1 cellular context compared by ENCODE assay signal in the genomic region with DNA sequence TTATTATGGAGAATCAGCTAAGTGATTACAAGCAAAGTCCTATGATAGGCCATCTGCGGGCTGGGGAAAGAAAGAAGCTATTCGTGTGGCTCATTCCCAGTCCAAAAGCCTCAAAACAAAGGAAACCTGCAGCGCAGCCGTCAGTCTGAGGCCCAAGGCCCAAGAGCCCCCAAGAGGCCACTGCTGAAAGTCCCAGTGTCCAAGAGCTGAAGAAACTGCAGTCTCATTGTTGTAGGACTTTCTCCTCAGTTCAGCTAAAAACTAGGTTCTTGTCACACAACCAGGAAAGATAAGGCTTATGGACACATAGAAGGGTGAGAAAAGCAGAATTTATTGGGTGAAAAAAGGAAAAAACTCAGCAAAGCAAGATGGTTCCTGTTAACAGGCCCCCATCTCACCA.
TF ChIP-seq lines count a peak whose summit lies in the region.

No MANE protein-coding gene starts in this region.

TF ChIP-seq in K562, 482 proteins besides CTCF, POLR2A, EP300 and RAD21 (continued from another document):
- TF ChIP-seq, protein P1, sequence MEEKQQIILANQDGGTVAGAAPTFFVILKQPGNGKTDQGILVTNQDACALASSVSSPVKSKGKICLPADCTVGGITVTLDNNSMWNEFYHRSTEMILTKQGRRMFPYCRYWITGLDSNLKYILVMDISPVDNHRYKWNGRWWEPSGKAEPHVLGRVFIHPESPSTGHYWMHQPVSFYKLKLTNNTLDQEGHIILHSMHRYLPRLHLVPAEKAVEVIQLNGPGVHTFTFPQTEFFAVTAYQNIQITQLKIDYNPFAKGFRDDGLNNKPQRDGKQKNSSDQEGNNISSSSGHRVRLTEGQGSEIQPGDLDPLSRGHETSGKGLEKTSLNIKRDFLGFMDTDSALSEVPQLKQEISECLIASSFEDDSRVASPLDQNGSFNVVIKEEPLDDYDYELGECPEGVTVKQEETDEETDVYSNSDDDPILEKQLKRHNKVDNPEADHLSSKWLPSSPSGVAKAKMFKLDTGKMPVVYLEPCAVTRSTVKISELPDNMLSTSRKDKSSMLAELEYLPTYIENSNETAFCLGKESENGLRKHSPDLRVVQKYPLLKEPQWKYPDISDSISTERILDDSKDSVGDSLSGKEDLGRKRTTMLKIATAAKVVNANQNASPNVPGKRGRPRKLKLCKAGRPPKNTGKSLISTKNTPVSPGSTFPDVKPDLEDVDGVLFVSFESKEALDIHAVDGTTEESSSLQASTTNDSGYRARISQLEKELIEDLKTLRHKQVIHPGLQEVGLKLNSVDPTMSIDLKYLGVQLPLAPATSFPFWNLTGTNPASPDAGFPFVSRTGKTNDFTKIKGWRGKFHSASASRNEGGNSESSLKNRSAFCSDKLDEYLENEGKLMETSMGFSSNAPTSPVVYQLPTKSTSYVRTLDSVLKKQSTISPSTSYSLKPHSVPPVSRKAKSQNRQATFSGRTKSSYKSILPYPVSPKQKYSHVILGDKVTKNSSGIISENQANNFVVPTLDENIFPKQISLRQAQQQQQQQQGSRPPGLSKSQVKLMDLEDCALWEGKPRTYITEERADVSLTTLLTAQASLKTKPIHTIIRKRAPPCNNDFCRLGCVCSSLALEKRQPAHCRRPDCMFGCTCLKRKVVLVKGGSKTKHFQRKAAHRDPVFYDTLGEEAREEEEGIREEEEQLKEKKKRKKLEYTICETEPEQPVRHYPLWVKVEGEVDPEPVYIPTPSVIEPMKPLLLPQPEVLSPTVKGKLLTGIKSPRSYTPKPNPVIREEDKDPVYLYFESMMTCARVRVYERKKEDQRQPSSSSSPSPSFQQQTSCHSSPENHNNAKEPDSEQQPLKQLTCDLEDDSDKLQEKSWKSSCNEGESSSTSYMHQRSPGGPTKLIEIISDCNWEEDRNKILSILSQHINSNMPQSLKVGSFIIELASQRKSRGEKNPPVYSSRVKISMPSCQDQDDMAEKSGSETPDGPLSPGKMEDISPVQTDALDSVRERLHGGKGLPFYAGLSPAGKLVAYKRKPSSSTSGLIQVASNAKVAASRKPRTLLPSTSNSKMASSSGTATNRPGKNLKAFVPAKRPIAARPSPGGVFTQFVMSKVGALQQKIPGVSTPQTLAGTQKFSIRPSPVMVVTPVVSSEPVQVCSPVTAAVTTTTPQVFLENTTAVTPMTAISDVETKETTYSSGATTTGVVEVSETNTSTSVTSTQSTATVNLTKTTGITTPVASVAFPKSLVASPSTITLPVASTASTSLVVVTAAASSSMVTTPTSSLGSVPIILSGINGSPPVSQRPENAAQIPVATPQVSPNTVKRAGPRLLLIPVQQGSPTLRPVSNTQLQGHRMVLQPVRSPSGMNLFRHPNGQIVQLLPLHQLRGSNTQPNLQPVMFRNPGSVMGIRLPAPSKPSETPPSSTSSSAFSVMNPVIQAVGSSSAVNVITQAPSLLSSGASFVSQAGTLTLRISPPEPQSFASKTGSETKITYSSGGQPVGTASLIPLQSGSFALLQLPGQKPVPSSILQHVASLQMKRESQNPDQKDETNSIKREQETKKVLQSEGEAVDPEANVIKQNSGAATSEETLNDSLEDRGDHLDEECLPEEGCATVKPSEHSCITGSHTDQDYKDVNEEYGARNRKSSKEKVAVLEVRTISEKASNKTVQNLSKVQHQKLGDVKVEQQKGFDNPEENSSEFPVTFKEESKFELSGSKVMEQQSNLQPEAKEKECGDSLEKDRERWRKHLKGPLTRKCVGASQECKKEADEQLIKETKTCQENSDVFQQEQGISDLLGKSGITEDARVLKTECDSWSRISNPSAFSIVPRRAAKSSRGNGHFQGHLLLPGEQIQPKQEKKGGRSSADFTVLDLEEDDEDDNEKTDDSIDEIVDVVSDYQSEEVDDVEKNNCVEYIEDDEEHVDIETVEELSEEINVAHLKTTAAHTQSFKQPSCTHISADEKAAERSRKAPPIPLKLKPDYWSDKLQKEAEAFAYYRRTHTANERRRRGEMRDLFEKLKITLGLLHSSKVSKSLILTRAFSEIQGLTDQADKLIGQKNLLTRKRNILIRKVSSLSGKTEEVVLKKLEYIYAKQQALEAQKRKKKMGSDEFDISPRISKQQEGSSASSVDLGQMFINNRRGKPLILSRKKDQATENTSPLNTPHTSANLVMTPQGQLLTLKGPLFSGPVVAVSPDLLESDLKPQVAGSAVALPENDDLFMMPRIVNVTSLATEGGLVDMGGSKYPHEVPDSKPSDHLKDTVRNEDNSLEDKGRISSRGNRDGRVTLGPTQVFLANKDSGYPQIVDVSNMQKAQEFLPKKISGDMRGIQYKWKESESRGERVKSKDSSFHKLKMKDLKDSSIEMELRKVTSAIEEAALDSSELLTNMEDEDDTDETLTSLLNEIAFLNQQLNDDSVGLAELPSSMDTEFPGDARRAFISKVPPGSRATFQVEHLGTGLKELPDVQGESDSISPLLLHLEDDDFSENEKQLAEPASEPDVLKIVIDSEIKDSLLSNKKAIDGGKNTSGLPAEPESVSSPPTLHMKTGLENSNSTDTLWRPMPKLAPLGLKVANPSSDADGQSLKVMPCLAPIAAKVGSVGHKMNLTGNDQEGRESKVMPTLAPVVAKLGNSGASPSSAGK (IDR thresholded peaks at IDR 0.05): no peak
TF ChIP-seq in K562: peak in this region for 22.
